ENCODE assay signal across 7 cellular contexts in genomic region chr11:47233989-47234668, GRCh38. TPM values are rescaled to one million over a fixed set of nuclear protein-coding genes. Genes with fewer than 3 reads are reported as not detected.
A peak's percentile ranks its signal among the peaks of the same experiment; 100 is the strongest.
DNase-seq lines count a peak whose midpoint lies in the region; ATAC-seq, FAIRE-seq and TF ChIP-seq lines count a peak whose summit lies in the region.
"Had no signal": no experiment of that assay in that cellular context is flagged by ENCODE, and none has a peak within 500 bp of the region (broad histone marks: within the 10 kb centered on the region; RNA-seq: fewer than 3 reads in every experiment).

No MANE protein-coding gene starts in this region.

- H3K27ac ChIP-seq in brain microvascular endothelial cell = peak overlapping the region; percentile 81

- FAIRE-seq in GM12891 (lab: Jason Lieb, UNC) = no peak
- FAIRE-seq: GM18507 had no signal

- DNase-seq in stimulated activated naive CD8-positive, alpha-beta T cell treated with anti-CD3 and anti-CD28 coated beads, Interleukin-15, Interleukin-2, amounts not matched to agents 100 U/mL and 50 U/mL, for 24 hours = no peak
- DNase-seq in brain microvascular endothelial cell (peak; percentile 81), posterior vena cava (ENCODE audit: low spot score) (peak; percentile 78), SIG-M5 (lab: John Stamatoyannopoulos, UW) (no peak), GM12891 (ENCODE audit: insufficient read length, low spot score) (no peak)

- peak; percentile 68 for TF ChIP-seq CTCF in brain microvascular endothelial cell (IDR thresholded peaks at IDR 0.05; ENCODE audit: low read depth, low read length, missing control alignments)

- peak overlapping the region; percentile 82 for H3K27ac Mint-ChIP-seq in stimulated activated naive CD8-positive, alpha-beta T cell treated with anti-CD3 and anti-CD28 coated beads, Interleukin-15, Interleukin-2, amounts not matched to agents 100 ng/mL and 50 ng/mL, for 24 hours

- peaks cover 11% of the 10 kb centered on the region for H3K36me3 ChIP-seq in brain microvascular endothelial cell (replicated peaks)

- peak overlapping the region; percentile 45 for H3K4me3 Mint-ChIP-seq in stimulated activated naive CD8-positive, alpha-beta T cell treated with anti-CD3 and anti-CD28 coated beads, Interleukin-15, Interleukin-2, amounts not matched to agents 100 ng/mL and 50 ng/mL, for 24 hours

- no peaks in the 10 kb centered on the region for H3K9me3 Mint-ChIP-seq in stimulated activated naive CD8-positive, alpha-beta T cell treated with anti-CD3 and anti-CD28 coated beads, Interleukin-15, Interleukin-2, amounts not matched to agents 100 ng/mL and 50 ng/mL, for 24 hours

- no peak for TF ChIP-seq POLR2A in GM12891 (IDR thresholded peaks at IDR 0.05; ENCODE audit: low read depth, low read length)

- H3K4me3 ChIP-seq in brain microvascular endothelial cell (ENCODE audit: low read depth, low read length) = peak overlapping the region; percentile 30

- intact Hi-C loops in posterior vena cava (cut with DNase I) = no loop called here

- H3K27me3 Mint-ChIP-seq in stimulated activated naive CD8-positive, alpha-beta T cell treated with anti-CD3 and anti-CD28 coated beads, Interleukin-15, Interleukin-2, amounts not matched to agents 100 ng/mL and 50 ng/mL, for 24 hours = no peaks in the 10 kb centered on the region

- in situ Hi-C loops in brain microvascular endothelial cell (cut with HindIII; ENCODE audit: low pct_ligation_motif_present, low sequenced_read_pairs) = no loop called here

- H3K36me3 Mint-ChIP-seq in stimulated activated naive CD8-positive, alpha-beta T cell treated with anti-CD3 and anti-CD28 coated beads, Interleukin-15, Interleukin-2, amounts not matched to agents 100 ng/mL and 50 ng/mL, for 24 hours (ENCODE audit: low read depth) = peaks cover 59% of the 10 kb centered on the region

- no peak for ATAC-seq in stimulated activated naive CD8-positive, alpha-beta T cell treated with anti-CD3 and anti-CD28 coated beads, Interleukin-15, Interleukin-2, amounts not matched to agents 100 U/mL and 50 U/mL, for 24 hours

- no peaks in the 10 kb centered on the region for H3K27me3 ChIP-seq in brain microvascular endothelial cell (replicated peaks)

- H3K4me1 Mint-ChIP-seq in stimulated activated naive CD8-positive, alpha-beta T cell treated with anti-CD3 and anti-CD28 coated beads, Interleukin-15, Interleukin-2, amounts not matched to agents 100 ng/mL and 50 ng/mL, for 24 hours (ENCODE audit: low read depth) = peaks cover 30% of the 10 kb centered on the region

TF ChIP-seq in GM12891, 5 proteins besides CTCF, POLR2A, EP300 and RAD21:
- TF ChIP-seq POLR2AphosphoS5 (IDR thresholded peaks at IDR 0.05; ENCODE audit: low read depth, low read length) = no peak
- no peak for TF ChIP-seq TAF1 (IDR thresholded peaks at IDR 0.05; ENCODE audit: low read depth, low read length)
- no peak for TF ChIP-seq SPI1 (IDR thresholded peaks at IDR 0.05; ENCODE audit: low read depth, low read length)
- no peak for TF ChIP-seq POU2F2 (IDR thresholded peaks at IDR 0.05; ENCODE audit: low read depth, low read length)
- no peak for TF ChIP-seq PAX5 (IDR thresholded peaks at IDR 0.05; ENCODE audit: insufficient read depth, low read length, severe bottlenecking)

RNA-seq across cellular contexts. Expression of gene ACP2, which starts 14.5 kb away (rescaled TPM):
- 10 to 100 TPM; 18.0 to 25.1 TPM for total RNA-seq in posterior vena cava
- polyA plus RNA-seq in GM12891 (2012; ENCODE audit: low read depth, missing spikeins) = 10.5 TPM

RNA-seq across cellular contexts. Expression of gene DDB2, which starts 19.4 kb away (rescaled TPM):
- 10 to 100 TPM; 30.1 to 31.5 TPM for total RNA-seq in posterior vena cava
- 133 TPM for polyA plus RNA-seq in GM12891 (2012; ENCODE audit: low read depth, missing spikeins)

RNA-seq across cellular contexts. Expression of gene NR1H3, which starts 23.7 kb away (rescaled TPM):
- 10 to 100 TPM; 11.9 to 24.8 TPM for total RNA-seq in posterior vena cava
- 3.9 TPM for polyA plus RNA-seq in GM12891 (2012; ENCODE audit: low read depth, missing spikeins)

RNA-seq across cellular contexts. Expression of gene MADD, which starts 35.8 kb away (rescaled TPM):
- total RNA-seq in posterior vena cava = 10 to 100 TPM; 32.4 to 32.5 TPM
- polyA plus RNA-seq in GM12891 (2012; ENCODE audit: low read depth, missing spikeins) = 15.8 TPM

RNA-seq across cellular contexts. Expression of gene PACSIN3, which starts 47.9 kb away (rescaled TPM):
- 10 to 100 TPM; 33.1 to 47.4 TPM for total RNA-seq in posterior vena cava
- 0.87 TPM for polyA plus RNA-seq in GM12891 (2012; ENCODE audit: low read depth, missing spikeins)

Comparison
In these comparisons a context has a peak if more than half of its experiments do, and no peak if none do; other contexts are left out.
1. DNase-seq: peak in brain microvascular endothelial cell (single experiment) and posterior vena cava (single experiment); none in stimulated activated naive CD8-positive, alpha-beta T cell treated with anti-CD3 and anti-CD28 coated beads, Interleukin-15, Interleukin-2, amounts not matched to agents 100 U/mL and 50 U/mL, for 24 hours (single experiment), SIG-M5 (single experiment) and GM12891 (single experiment).